In genomic region chr2:61448229-61448628, GRCh38 we compare ENCODE assay signal across 20 cellular contexts.
"Had no signal": no experiment of that assay in that cellular context is flagged by ENCODE, and none has a peak within 500 bp of the region (broad histone marks: within the 10 kb centered on the region; RNA-seq: fewer than 3 reads in every experiment).

No MANE protein-coding gene starts in this region.

- H3K36me3 ChIP-seq: neutrophil had no signal

- DNase-seq: effector memory CD8-positive, alpha-beta T cell; foreskin keratinocyte; kidney glomerular epithelial cell; mesendoderm; naive thymus-derived CD8-positive, alpha-beta T cell; psoas muscle; retina; spleen; stimulated activated CD4-positive, alpha-beta T cell treated with anti-CD3 and anti-CD28 coated beads, Interleukin-15, amount 100 ng/mL, for 24 hours; stimulated activated CD4-positive, alpha-beta T cell treated with anti-CD3 and anti-CD28 coated beads, Interleukin-1b, Interleukin-23, amount 100 ng/mL, for 48 hours; stimulated activated CD4-positive, alpha-beta T cell treated with anti-CD3 and anti-CD28 coated beads, Interleukin-4, amount 100 ng/mL, for 24 hours; stimulated activated naive CD8-positive, alpha-beta T cell treated with anti-CD3 and anti-CD28 coated beads, Interleukin-15, amount 100 ng/mL, for 72 hours; testis had no signal

- ATAC-seq: effector memory CD8-positive, alpha-beta T cell; foreskin keratinocyte; mucosa of descending colon; naive thymus-derived CD8-positive, alpha-beta T cell; psoas muscle; sciatic nerve; stimulated activated memory B cell treated with anti-CD40 and anti-IgM and Interleukin-4, amounts not matched to agents 10 μg/mL and 1 μg/mL and 100 μg/mL, for 72 hours; stimulated activated naive CD8-positive, alpha-beta T cell treated with anti-CD3 and anti-CD28 coated beads, Interleukin-15, amount 100 ng/mL, for 72 hours had no signal

- H3K27ac ChIP-seq: foreskin keratinocyte, hepatocyte, neutrophil, psoas muscle, spleen, testis, tibial nerve had no signal

- H3K27me3 Mint-ChIP-seq: dendritic cell treated with granulocyte-macrophage colony-stimulating factor and Interleukin-4, amounts not matched to agents 40 ng/mL and 50 ng/mL, for 4 days; effector memory CD8-positive, alpha-beta T cell; naive thymus-derived CD8-positive, alpha-beta T cell; stimulated activated memory B cell treated with anti-CD40 and anti-IgM and Interleukin-4, amounts not matched to agents 10 μg/mL and 1 μg/mL and 100 μg/mL, for 72 hours; stimulated activated naive CD8-positive, alpha-beta T cell treated with anti-CD3 and anti-CD28 coated beads, Interleukin-15, amount 100 ng/mL, for 72 hours had no signal

- H3K9me3 Mint-ChIP-seq: dendritic cell treated with granulocyte-macrophage colony-stimulating factor and Interleukin-4, amounts not matched to agents 40 ng/mL and 50 ng/mL, for 4 days; effector memory CD8-positive, alpha-beta T cell; naive thymus-derived CD8-positive, alpha-beta T cell; stimulated activated naive CD8-positive, alpha-beta T cell treated with anti-CD3 and anti-CD28 coated beads, Interleukin-15, amount 100 ng/mL, for 72 hours had no signal

- H3K4me1 ChIP-seq: foreskin keratinocyte, testis, tibial nerve had no signal

- H3K9me3 ChIP-seq: mucosa of descending colon, neutrophil, psoas muscle, spleen, testis had no signal

- H3K27ac Mint-ChIP-seq: dendritic cell treated with granulocyte-macrophage colony-stimulating factor and Interleukin-4, amounts not matched to agents 40 ng/mL and 50 ng/mL, for 4 days; stimulated activated naive CD8-positive, alpha-beta T cell treated with anti-CD3 and anti-CD28 coated beads, Interleukin-15, amount 100 ng/mL, for 72 hours had no signal

- H3K4me2 ChIP-seq: hepatocyte had no signal

- H3K4me3 ChIP-seq: hepatocyte, mucosa of descending colon, psoas muscle, spleen, testis, tibial nerve had no signal

- H3K27me3 ChIP-seq: foreskin keratinocyte, hepatocyte, neutrophil, spleen, testis, tibial nerve had no signal

- H3K4me3 Mint-ChIP-seq: dendritic cell treated with granulocyte-macrophage colony-stimulating factor and Interleukin-4, amounts not matched to agents 40 ng/mL and 50 ng/mL, for 4 days; effector memory CD8-positive, alpha-beta T cell; stimulated activated memory B cell treated with anti-CD40 and anti-IgM and Interleukin-4, amounts not matched to agents 10 μg/mL and 1 μg/mL and 100 μg/mL, for 72 hours; stimulated activated naive CD8-positive, alpha-beta T cell treated with anti-CD3 and anti-CD28 coated beads, Interleukin-15, amount 100 ng/mL, for 72 hours had no signal

- H2AFZ ChIP-seq: hepatocyte had no signal
